In genomic region chr15:38517312-38517711, GRCh38 we compare ENCODE assay signal across 29 cellular contexts. TPM values are rescaled to one million over a fixed set of nuclear protein-coding genes. Genes with fewer than 3 reads are reported as not detected.
DNase-seq lines count a peak whose midpoint lies in the region; ATAC-seq and TF ChIP-seq lines count a peak whose summit lies in the region.
"Had no signal": no experiment of that assay in that cellular context is flagged by ENCODE, and none has a peak within 500 bp of the region (broad histone marks: within the 10 kb centered on the region; RNA-seq: fewer than 3 reads in every experiment).

No MANE protein-coding gene starts in this region.

- H3K4me3 ChIP-seq in Karpas-422 (ENCODE audit: low read length) (no peak overlapping the region), fibroblast of villous mesenchyme (ENCODE audit: low read depth, low read length) (no peak overlapping the region), esophagus squamous epithelium (no peak overlapping the region)
- H3K4me3 ChIP-seq: body of pancreas, gastroesophageal sphincter, hepatocyte, pancreas, skin epidermis, testis had no signal

- ATAC-seq in stimulated activated naive CD8-positive, alpha-beta T cell treated with anti-CD3 and anti-CD28 coated beads, Interleukin-15, Interleukin-2, amounts not matched to agents 100 U/mL and 50 U/mL, for 24 hours: no peak
- ATAC-seq in HG03025 (IDR thresholded peaks at IDR 0.05; ENCODE audit: low FRiP score, unreplicated experiment): no peak
- ATAC-seq: activated CD8-positive, alpha-beta T cell treated with anti-CD3 and anti-CD28 coated beads for 36 hours; body of pancreas; gastroesophageal sphincter; left cardiac atrium; pancreas; Right ventricle myocardium inferior had no signal

- WGBS in esophagus squamous epithelium, 2 donors: 47 to 56% methylated on average over 1 of the region's 1 CpG

- H3K9me2 ChIP-seq in Karpas-422 (replicated peaks; ENCODE audit: insufficient read depth, low read length): no peaks in the 10 kb centered on the region

- H3K27me3 Mint-ChIP-seq in stimulated activated naive CD8-positive, alpha-beta T cell treated with anti-CD3 and anti-CD28 coated beads, Interleukin-15, Interleukin-2, amounts not matched to agents 100 ng/mL and 50 ng/mL, for 24 hours: no peaks in the 10 kb centered on the region
- H3K27me3 Mint-ChIP-seq: activated CD4-positive, alpha-beta T cell treated with anti-CD3 and anti-CD28 coated beads for 36 hours; activated CD8-positive, alpha-beta T cell treated with anti-CD3 and anti-CD28 coated beads for 36 hours; IgD-negative memory B cell had no signal

- H3K36me3 Mint-ChIP-seq in stimulated activated naive CD8-positive, alpha-beta T cell treated with anti-CD3 and anti-CD28 coated beads, Interleukin-15, Interleukin-2, amounts not matched to agents 100 ng/mL and 50 ng/mL, for 24 hours (ENCODE audit: low read depth): peaks cover 62% of the 10 kb centered on the region

- TF ChIP-seq CTCF in fibroblast of villous mesenchyme (IDR thresholded peaks at IDR 0.05; ENCODE audit: insufficient read depth, low read depth, low read length): no peak
- no peak for TF ChIP-seq CTCF in esophagus squamous epithelium (IDR thresholded peaks at IDR 0.05)

- no peak overlapping the region for H2AFZ ChIP-seq in Karpas-422 (ENCODE audit: low read length)
- H2AFZ ChIP-seq: hepatocyte had no signal

- H3K4me1 ChIP-seq in Karpas-422 (ENCODE audit: low read length) (peaks cover 66% of the 10 kb centered on the region), esophagus squamous epithelium (no peaks in the 10 kb centered on the region)
- H3K4me1 ChIP-seq: BE2C, body of pancreas, gastroesophageal sphincter, pancreas, testis had no signal

- H3K9me3 Mint-ChIP-seq in stimulated activated naive CD8-positive, alpha-beta T cell treated with anti-CD3 and anti-CD28 coated beads, Interleukin-15, Interleukin-2, amounts not matched to agents 100 ng/mL and 50 ng/mL, for 24 hours: no peaks in the 10 kb centered on the region
- H3K9me3 Mint-ChIP-seq: activated CD8-positive, alpha-beta T cell treated with anti-CD3 and anti-CD28 coated beads for 36 hours; IgD-negative memory B cell; nephron progenitor cell had no signal

- H3K36me3 ChIP-seq in Karpas-422 (ENCODE audit: insufficient read depth, low read length): peaks cover 45% of the 10 kb centered on the region
- H3K36me3 ChIP-seq in esophagus squamous epithelium: peaks cover 0 to 37% (median 0%) of the 10 kb centered on the region in 3 donors
- H3K36me3 ChIP-seq: BE2C, gastroesophageal sphincter, pancreas had no signal

- no peak overlapping the region for H3K9ac ChIP-seq in Karpas-422 (ENCODE audit: low read length)

- H4K20me1 ChIP-seq in Karpas-422 (ENCODE audit: insufficient read depth, low read depth, low read length): 0 out of 2 replicates have a peak, but pooled peaks cover 6% of the 10 kb centered on the region

- no peak overlapping the region for H3K4me3 Mint-ChIP-seq in stimulated activated naive CD8-positive, alpha-beta T cell treated with anti-CD3 and anti-CD28 coated beads, Interleukin-15, Interleukin-2, amounts not matched to agents 100 ng/mL and 50 ng/mL, for 24 hours
- H3K4me3 Mint-ChIP-seq: activated CD4-positive, alpha-beta T cell treated with anti-CD3 and anti-CD28 coated beads for 36 hours; activated CD8-positive, alpha-beta T cell treated with anti-CD3 and anti-CD28 coated beads for 36 hours; nephron progenitor cell had no signal

- TF ChIP-seq POLR2A in esophagus squamous epithelium (IDR thresholded peaks at IDR 0.05): no peak

- H3K27me3 ChIP-seq in Karpas-422 (ENCODE audit: low read length) (no peaks in the 10 kb centered on the region), esophagus squamous epithelium (peaks cover 0 to 11% (median 2%) of the 10 kb centered on the region in 4 donors)
- H3K27me3 ChIP-seq: body of pancreas, pancreas, testis had no signal

- H3K4me2 ChIP-seq in Karpas-422 (ENCODE audit: low read depth, low read length, poor library complexity, severe bottlenecking): no peak overlapping the region
- H3K4me2 ChIP-seq: hepatocyte had no signal

- H3K79me2 ChIP-seq in Karpas-422 (ENCODE audit: low read length): peaks cover 47% of the 10 kb centered on the region
- H3K79me2 ChIP-seq: hepatocyte had no signal

- DNase-seq in stimulated activated naive CD8-positive, alpha-beta T cell treated with anti-CD3 and anti-CD28 coated beads, Interleukin-15, Interleukin-2, amounts not matched to agents 100 U/mL and 50 U/mL, for 24 hours: no peak
- no peak for DNase-seq in Karpas-422
- DNase-seq in fibroblast of villous mesenchyme (ENCODE audit: low read depth): peak; percentile 19
- no peak for DNase-seq in esophagus squamous epithelium (lab: John Stamatoyannopoulos, UW)
- no peak for DNase-seq in NOMO-1 treated with dmso at 0.1 percent for 144 hours (lab: John Stamatoyannopoulos, UW; ENCODE audit: unreplicated experiment)
- DNase-seq: activated CD4-positive, alpha-beta T cell treated with anti-CD3 and anti-CD28 coated beads for 36 hours; activated CD8-positive, alpha-beta T cell treated with anti-CD3 and anti-CD28 coated beads for 36 hours; activated effector memory CD4-positive, alpha-beta T cell treated with anti-CD3 and anti-CD28 coated beads, Interleukin-2, amount 50 U/mL, for 16 hours; BE2C; body of pancreas; COR-L47; dermis blood vessel endothelial cell; DMS53; GF-D8; left cardiac atrium; NCI-H2107; nephron progenitor cell; pancreas; retina; stimulated activated naive CD4-positive, alpha-beta T cell; testis had no signal

- peaks cover 39% of the 10 kb centered on the region for H3K4me1 Mint-ChIP-seq in stimulated activated naive CD8-positive, alpha-beta T cell treated with anti-CD3 and anti-CD28 coated beads, Interleukin-15, Interleukin-2, amounts not matched to agents 100 ng/mL and 50 ng/mL, for 24 hours (ENCODE audit: low read depth)

- H3K27ac ChIP-seq in Karpas-422 (ENCODE audit: low read length) (0 out of 2 replicates have a peak overlapping the region, but pooled peaks have one; percentile 3), esophagus squamous epithelium (no peak overlapping the region)
- H3K27ac ChIP-seq: body of pancreas, gastroesophageal sphincter, hepatocyte, pancreas, skin epidermis, testis had no signal

- intact Hi-C loops in esophagus squamous epithelium (cut with DNase I): no loop called here

- H3K9me3 ChIP-seq in Karpas-422 (ENCODE audit: low read length): no peaks in the 10 kb centered on the region
- no peaks in the 10 kb centered on the region for H3K9me3 ChIP-seq in esophagus squamous epithelium
- H3K9me3 ChIP-seq: BE2C, body of pancreas, gastroesophageal sphincter, pancreas, testis had no signal

- peak overlapping the region; percentile 62 for H3K27ac Mint-ChIP-seq in stimulated activated naive CD8-positive, alpha-beta T cell treated with anti-CD3 and anti-CD28 coated beads, Interleukin-15, Interleukin-2, amounts not matched to agents 100 ng/mL and 50 ng/mL, for 24 hours

RNA-seq across cellular contexts. Expression of gene RASGRP1, which starts 47.3 kb away (rescaled TPM):
- total RNA-seq in Karpas-422 (2014; rRNA removed; shearing (Covaris generic); ENCODE audit: low replicate concordance): 51.2 and 71.1 TPM in 2 replicates
- 5.2 and 9.5 TPM in 2 replicates for total RNA-seq in fibroblast of villous mesenchyme
- 10 to 100 TPM in 3 of 4 donors, 1 to 10 TPM in 1; 9.2 to 16.0 (median 12.2) TPM for total RNA-seq in esophagus squamous epithelium
- total RNA-seq: A673 had no signal
